Comparison of ENCODE assay signal across 29 cellular contexts in the genomic region with DNA sequence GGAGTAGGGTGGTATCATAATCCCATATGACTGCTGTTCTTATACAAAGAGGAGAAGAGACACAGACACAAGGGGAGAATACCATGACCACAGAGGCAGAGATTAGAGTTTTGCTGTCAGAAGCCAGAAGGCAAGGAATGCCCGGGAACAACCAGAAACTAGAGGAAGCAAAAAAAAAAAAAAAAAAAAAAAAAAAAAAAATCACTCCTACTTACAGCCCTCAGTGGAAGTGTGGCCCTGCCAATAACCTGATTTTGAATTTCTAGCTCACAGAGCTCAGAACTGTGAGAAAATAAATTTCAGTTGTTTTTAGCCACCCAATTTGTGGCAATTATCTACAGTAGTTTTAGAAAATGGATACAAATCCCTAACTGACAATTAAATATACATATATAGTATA. TPM values are rescaled to one million over a fixed set of nuclear protein-coding genes. Genes with fewer than 3 reads are reported as not detected.
DNase-seq lines count a peak whose midpoint lies in the region; ATAC-seq, FAIRE-seq and TF ChIP-seq lines count a peak whose summit lies in the region.
"Had no signal": no experiment of that assay in that cellular context is flagged by ENCODE, and none has a peak within 500 bp of the region (broad histone marks: within the 10 kb centered on the region; RNA-seq: fewer than 3 reads in every experiment).

No MANE protein-coding gene starts in this region.

- no peaks in the 10 kb centered on the region for H3K9me3 Mint-ChIP-seq in astrocyte (ENCODE audit: unreplicated experiment)
- peaks cover 2% of the 10 kb centered on the region for H3K9me3 Mint-ChIP-seq in activated CD4-positive, alpha-beta T cell treated with anti-CD3 and anti-CD28 coated beads for 36 hours (ENCODE audit: low read depth)
- H3K9me3 Mint-ChIP-seq: activated naive CD4-positive, alpha-beta T cell treated with anti-CD3 and anti-CD28 coated beads, Interleukin-2, amount 50 U/mL, for 24 hours had no signal

- CTCF ChIA-PET in activated CD4-positive, alpha-beta T cell treated with anti-CD3 and anti-CD28 coated beads for 36 hours (lab: Charles Lee) = no interaction called here

- H3K79me2 ChIP-seq in astrocyte (ENCODE audit: insufficient read depth, low read length) (no peaks in the 10 kb centered on the region), keratinocyte (ENCODE audit: control insufficient read depth, insufficient read depth, low read length) (no peaks in the 10 kb centered on the region)

- intact Hi-C loops in activated CD4-positive, alpha-beta T cell treated with anti-CD3 and anti-CD28 coated beads for 36 hours (cut with DNase I, micrococcal nuclease) = no loop called here

- H4K20me1 ChIP-seq in astrocyte (ENCODE audit: insufficient read depth, low read length) (no peaks in the 10 kb centered on the region), keratinocyte (ENCODE audit: control insufficient read depth, extremely low read depth, insufficient read depth, low read length) (no peaks in the 10 kb centered on the region)

- H3K4me2 ChIP-seq in astrocyte (ENCODE audit: low read length) (no peak overlapping the region), keratinocyte (ENCODE audit: control insufficient read depth, extremely low read depth, insufficient read depth, low read depth, low read length) (no peak overlapping the region)

- no peak for TF ChIP-seq CTCF in astrocyte (IDR thresholded peaks at IDR 0.05; ENCODE audit: insufficient read depth, low read depth, low read length)
- TF ChIP-seq CTCF in keratinocyte (optimal IDR thresholded peaks at IDR 0.05 in 1 of 3, IDR thresholded peaks at IDR 0.05 in 1 of 3, conservative IDR thresholded peaks at IDR 0.05 in 1 of 3; ENCODE audit: extremely low read depth in 1 of 3, insufficient read depth in 2 of 3, low read length in 3 of 3) = no peak

- no peak overlapping the region for H3K27ac Mint-ChIP-seq in astrocyte (ENCODE audit: unreplicated experiment)
- H3K27ac Mint-ChIP-seq in activated CD4-positive, alpha-beta T cell treated with anti-CD3 and anti-CD28 coated beads for 36 hours = no peak overlapping the region
- H3K27ac Mint-ChIP-seq: activated naive CD4-positive, alpha-beta T cell treated with anti-CD3 and anti-CD28 coated beads, Interleukin-2, amount 50 U/mL, for 24 hours; mesothelial cell of epicardium; naive thymus-derived CD4-positive, alpha-beta T cell had no signal

- H2AFZ ChIP-seq in astrocyte (ENCODE audit: low read depth, low read length) (no peak overlapping the region), keratinocyte (ENCODE audit: control insufficient read depth, low read length) (peak overlapping the region; percentile 39)

- H3K9ac ChIP-seq in astrocyte (ENCODE audit: low read length) (no peak overlapping the region), keratinocyte (ENCODE audit: control insufficient read depth, extremely low read depth, insufficient read depth, low read length) (no peak overlapping the region)

- H3K4me3 ChIP-seq in astrocyte (ENCODE audit: insufficient read depth, low read depth, low read length) (no peak overlapping the region), keratinocyte (ENCODE audit: control insufficient read depth in 2 of 3, extremely low read depth in 1 of 3, insufficient read depth in 2 of 3, low read depth in 1 of 3, low read length in 3 of 3) (no peak overlapping the region)
- H3K4me3 ChIP-seq: psoas muscle, sigmoid colon, suprapubic skin had no signal

- FAIRE-seq in RCC 7860 (lab: Jason Lieb, UNC) (no peak), astrocyte (lab: Jason Lieb, UNC) (peak; percentile 97), keratinocyte (lab: Jason Lieb, UNC) (no peak)
- FAIRE-seq: islet of Langerhans had no signal

- H3K4me1 ChIP-seq in astrocyte (ENCODE audit: insufficient read depth, low read length) = peaks cover 4% of the 10 kb centered on the region
- peaks cover 13% of the 10 kb centered on the region for H3K4me1 ChIP-seq in keratinocyte (ENCODE audit: control insufficient read depth, extremely low read depth, insufficient read depth, low read length)
- H3K4me1 ChIP-seq: psoas muscle, sigmoid colon, suprapubic skin had no signal

- no peaks in the 10 kb centered on the region for H3K9me1 ChIP-seq in keratinocyte (ENCODE audit: control insufficient read depth, extremely low read depth, insufficient read depth, low read length)

- H3K4me1 Mint-ChIP-seq in astrocyte (ENCODE audit: low read depth, unreplicated experiment) = no peaks in the 10 kb centered on the region
- H3K4me1 Mint-ChIP-seq in activated CD4-positive, alpha-beta T cell treated with anti-CD3 and anti-CD28 coated beads for 36 hours = no peaks in the 10 kb centered on the region
- H3K4me1 Mint-ChIP-seq: activated naive CD4-positive, alpha-beta T cell treated with anti-CD3 and anti-CD28 coated beads, Interleukin-2, amount 50 U/mL, for 24 hours; mesothelial cell of epicardium; naive thymus-derived CD4-positive, alpha-beta T cell had no signal

- H3K36me3 ChIP-seq in astrocyte (ENCODE audit: insufficient read depth, low read length) (no peaks in the 10 kb centered on the region), keratinocyte (ENCODE audit: control insufficient read depth in 2 of 2, extremely low read depth in 1 of 2, insufficient read depth in 2 of 2, low read length in 2 of 2) (no peaks in the 10 kb centered on the region)
- H3K36me3 ChIP-seq: sigmoid colon, suprapubic skin had no signal

- no peaks in the 10 kb centered on the region for H3K27me3 ChIP-seq in astrocyte (ENCODE audit: insufficient read depth, low read length)
- no peaks in the 10 kb centered on the region for H3K27me3 ChIP-seq in keratinocyte (ENCODE audit: control insufficient read depth, extremely low read depth, insufficient read depth, low read length)
- H3K27me3 ChIP-seq: sigmoid colon, suprapubic skin had no signal

- H3K27ac ChIP-seq in astrocyte (ENCODE audit: low read depth, low read length) (peak overlapping the region; percentile 33), keratinocyte (ENCODE audit: control insufficient read depth, insufficient read depth, low read length) (peak overlapping the region; percentile 40)
- H3K27ac ChIP-seq: psoas muscle, sigmoid colon, suprapubic skin had no signal

- H3K4me3 Mint-ChIP-seq in astrocyte (ENCODE audit: unreplicated experiment) = no peak overlapping the region
- no peak overlapping the region for H3K4me3 Mint-ChIP-seq in activated CD4-positive, alpha-beta T cell treated with anti-CD3 and anti-CD28 coated beads for 36 hours
- H3K4me3 Mint-ChIP-seq: activated naive CD4-positive, alpha-beta T cell treated with anti-CD3 and anti-CD28 coated beads, Interleukin-2, amount 50 U/mL, for 24 hours; mesothelial cell of epicardium; naive thymus-derived CD4-positive, alpha-beta T cell had no signal

- H3K27me3 Mint-ChIP-seq in astrocyte (ENCODE audit: low read depth, unreplicated experiment) = no peaks in the 10 kb centered on the region
- H3K27me3 Mint-ChIP-seq in activated CD4-positive, alpha-beta T cell treated with anti-CD3 and anti-CD28 coated beads for 36 hours = no peaks in the 10 kb centered on the region
- H3K27me3 Mint-ChIP-seq: activated naive CD4-positive, alpha-beta T cell treated with anti-CD3 and anti-CD28 coated beads, Interleukin-2, amount 50 U/mL, for 24 hours; naive thymus-derived CD4-positive, alpha-beta T cell had no signal

- DNase-seq in EL (peak; percentile 1), RCC 7860 (ENCODE audit: low spot score) (peak; percentile 9), astrocyte (ENCODE audit: low read depth) (peak; percentile 3), keratinocyte (ENCODE audit: low read depth, low spot score) (no peak), NCI-H446 treated with DMSO at 0.1 percent for 48 hours (lab: John Stamatoyannopoulos, UW) (no peak), midbrain (lab: John Stamatoyannopoulos, UW) (no peak)
- no peak for DNase-seq in activated CD4-positive, alpha-beta T cell treated with anti-CD3 and anti-CD28 coated beads for 36 hours
- DNase-seq: activated CD4-positive, alpha-beta T cell treated with anti-CD3 and anti-CD28 coated beads, Interleukin-2, amount 50 U/mL, for 48 hours; activated CD4-positive, CD25-positive, alpha-beta regulatory T cell; aorta; central memory CD4-positive, alpha-beta T cell; left ventricle myocardium superior; naive thymus-derived CD4-positive, alpha-beta T cell; NCI-H1092; NCI-H187 treated with DMSO at 0.1 percent for 48 hours; NCI-H2227 treated with DMSO at 0.1 percent for 48 hours; psoas muscle; Right ventricle myocardium superior; sigmoid colon; stimulated activated naive CD4-positive, alpha-beta T cell had no signal

- H3K36me3 Mint-ChIP-seq in astrocyte (ENCODE audit: low read depth, unreplicated experiment) = no peaks in the 10 kb centered on the region
- H3K36me3 Mint-ChIP-seq in activated CD4-positive, alpha-beta T cell treated with anti-CD3 and anti-CD28 coated beads for 36 hours (ENCODE audit: low read depth) = no peaks in the 10 kb centered on the region
- H3K36me3 Mint-ChIP-seq: activated naive CD4-positive, alpha-beta T cell treated with anti-CD3 and anti-CD28 coated beads, Interleukin-2, amount 50 U/mL, for 24 hours; mesothelial cell of epicardium; naive thymus-derived CD4-positive, alpha-beta T cell had no signal

- dilution Hi-C loops in keratinocyte (cut with MboI; ENCODE audit: extremely low pct_ligation_motif_present, low sequenced_read_pairs) = no loop called here

- H3K9me3 ChIP-seq in astrocyte (ENCODE audit: insufficient read depth, low read depth, low read length) (no peaks in the 10 kb centered on the region), keratinocyte (ENCODE audit: control insufficient read depth, low read depth, low read length) (no peaks in the 10 kb centered on the region)
- H3K9me3 ChIP-seq: psoas muscle, suprapubic skin had no signal

- POLR2A ChIA-PET in activated CD4-positive, alpha-beta T cell treated with anti-CD3 and anti-CD28 coated beads for 36 hours (lab: Charles Lee) = no interaction called here

- no peak for ATAC-seq in activated CD4-positive, alpha-beta T cell treated with anti-CD3 and anti-CD28 coated beads for 36 hours
- no peak for ATAC-seq in HG03045 (IDR thresholded peaks at IDR 0.05; ENCODE audit: unreplicated experiment)
- ATAC-seq: left ventricle myocardium superior; naive thymus-derived CD4-positive, alpha-beta T cell; psoas muscle had no signal

RNA-seq across cellular contexts. Expression of a gene that starts 30.4 kb away (rescaled TPM):
- not detected in 2 replicates for total RNA-seq in astrocyte
- polyA plus RNA-seq in keratinocyte = not detected in 3 replicates
- polyA plus RNA-seq in keratinocyte (2011; ENCODE audit: low read depth) = not detected
- not detected in 2 replicates for polyA plus RNA-seq in keratinocyte (2011; cell fraction: cytosol; rRNA removed)
- polyA plus RNA-seq in keratinocyte (2011; cell fraction: nucleus; rRNA removed) = not detected in 2 replicates
- not detected in 2 replicates for polyA plus RNA-seq in keratinocyte (2012; ENCODE audit: low replicate concordance)
- not detected in 3 replicates for polyA minus RNA-seq in keratinocyte
- polyA minus RNA-seq in keratinocyte (2011; cell fraction: cytosol; rRNA and poly(A)+ RNA removed) = not detected
- polyA minus RNA-seq in keratinocyte (2011; cell fraction: nucleus; rRNA and poly(A)+ RNA removed) = not detected in 2 replicates
- total RNA-seq in activated CD4-positive, alpha-beta T cell treated with anti-CD3 and anti-CD28 coated beads for 36 hours = not detected
- total RNA-seq: aorta; dermis microvascular lymphatic vessel endothelial cell; glomerular endothelial cell; left ventricle myocardium superior; mesothelial cell of epicardium; naive thymus-derived CD4-positive, alpha-beta T cell; psoas muscle; Right ventricle myocardium superior; sigmoid colon; suprapubic skin; ureter had no signal
- polyA plus RNA-seq: aorta; BJ; naive thymus-derived CD4-positive, alpha-beta T cell; psoas muscle; sigmoid colon had no signal

Comparison
In these comparisons a context has a peak if more than half of its experiments do, and no peak if none do; other contexts are left out.
1. DNase-seq: peak in EL (single experiment), RCC 7860 (single experiment) and astrocyte (single experiment); none in keratinocyte (single experiment), activated CD4-positive, alpha-beta T cell treated with anti-CD3 and anti-CD28 coated beads for 36 hours (single experiment), NCI-H446 treated with DMSO at 0.1 percent for 48 hours (single experiment) and midbrain (single experiment).